In the genomic region with DNA sequence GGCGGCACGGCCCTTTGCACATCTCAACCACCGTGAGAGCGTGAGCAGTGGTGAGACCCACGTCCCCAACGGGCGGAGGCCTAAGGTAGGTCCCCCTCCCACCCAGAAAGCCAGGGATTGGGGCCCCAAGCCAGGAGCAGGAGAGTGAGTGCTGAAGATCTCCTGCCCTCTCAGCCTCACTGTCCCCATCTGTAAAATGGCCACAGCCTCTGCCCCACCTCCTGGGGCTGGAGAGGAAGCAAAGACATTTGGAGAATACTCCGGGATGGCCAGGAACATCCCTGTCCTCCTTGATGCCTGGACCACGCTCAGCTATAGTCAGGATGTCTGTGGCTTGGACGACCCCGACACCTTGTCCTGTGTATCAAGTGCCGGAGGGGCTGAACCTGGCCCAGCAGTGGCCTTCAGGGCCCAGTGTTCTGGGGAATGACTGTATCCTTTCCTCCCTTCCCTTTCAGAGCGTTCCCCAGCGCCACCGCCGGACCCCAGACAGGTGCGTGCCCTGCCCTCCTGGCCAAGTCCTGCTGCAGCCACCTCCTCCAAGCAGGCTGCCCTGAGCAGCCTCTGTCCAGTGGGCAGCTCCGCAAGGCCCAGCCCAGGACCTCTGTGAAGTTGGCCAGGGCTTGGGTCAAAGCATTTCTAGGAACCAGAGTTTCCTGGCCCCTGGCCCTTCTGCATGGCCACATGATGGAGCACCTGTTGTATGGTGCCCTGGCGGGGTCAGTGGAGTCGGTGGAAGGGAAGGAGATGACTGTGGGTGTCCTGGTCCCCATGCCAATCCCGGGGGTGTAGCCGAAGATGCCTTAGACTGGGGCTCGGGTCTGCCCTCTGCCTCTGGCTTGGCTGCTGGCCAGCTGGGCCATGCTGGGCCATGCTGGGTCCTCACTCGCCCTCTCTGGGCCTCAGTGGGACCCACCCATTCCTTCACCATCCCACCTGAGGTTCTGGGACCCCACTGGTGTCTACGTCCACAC, we compare ENCODE assay signal across 19 cellular contexts. TPM values are rescaled to one million over a fixed set of nuclear protein-coding genes. Genes with fewer than 3 reads are reported as not detected.
DNase-seq lines count a peak whose midpoint lies in the region; ATAC-seq and TF ChIP-seq lines count a peak whose summit lies in the region.
"Had no signal": no experiment of that assay in that cellular context is flagged by ENCODE, and none has a peak within 500 bp of the region (broad histone marks: within the 10 kb centered on the region; RNA-seq: fewer than 3 reads in every experiment).

No MANE protein-coding gene starts in this region.

- H3K27ac ChIP-seq in HEK293 (ENCODE audit: extremely low read depth, low read depth, low read length) (no peak overlapping the region), suprapubic skin (no peak overlapping the region)
- H3K27ac ChIP-seq: body of pancreas, prostate gland had no signal

- H3K27me3 ChIP-seq in suprapubic skin: no peaks in the 10 kb centered on the region
- H3K27me3 ChIP-seq: body of pancreas had no signal

- H3K27ac Mint-ChIP-seq in activated naive CD4-positive, alpha-beta T cell treated with anti-CD3 and anti-CD28 coated beads, Interleukin-2, amount 50 U/mL, for 72 hours: peak overlapping the region; percentile 3 to 29
- H3K27ac Mint-ChIP-seq: activated T-helper 2 cell treated with anti-CD3 and anti-CD28 coated beads, Interferon-gamma antibody, Interleukin-2, Interleukin-4, amounts not matched to agents 10 μg/mL and 5 μg/mL and 100 μg/mL, durations not matched to agents 14 hours and 24 hours and 36 hours had no signal

- TF ChIP-seq CTCF in HEK293 (tag by site-specific recombination; IDR thresholded peaks at IDR 0.05) (no peak), suprapubic skin (IDR thresholded peaks at IDR 0.05) (no peak), GM20000 (IDR thresholded peaks at IDR 0.05; ENCODE audit: extremely low read depth, missing control alignments) (no peak)

- peaks cover 0 to 2% of the 10 kb centered on the region in 2 experiments; a peak in 1 of 3 replicates for H3K36me3 ChIP-seq in HEK293 (ENCODE audit: control insufficient read depth in 2 of 2, insufficient read depth in 1 of 2, low read length in 2 of 2)
- H3K36me3 ChIP-seq in suprapubic skin: peaks cover 10% of the 10 kb centered on the region
- H3K36me3 ChIP-seq: prostate gland had no signal

- TF ChIP-seq POLR2A in suprapubic skin (IDR thresholded peaks at IDR 0.05): no peak

- H3K9me3 ChIP-seq in HEK293 (ENCODE audit: control insufficient read depth, insufficient read depth, low read depth, low read length) (no peaks in the 10 kb centered on the region), suprapubic skin (no peaks in the 10 kb centered on the region)
- H3K9me3 ChIP-seq: body of pancreas, prostate gland had no signal

- CTCF ChIA-PET in HEK293 (lab: Yijun Ruan, JAX): no interaction called here

- TF ChIP-seq EP300 in suprapubic skin (IDR thresholded peaks at IDR 0.05): no peak

- H3K4me1 ChIP-seq in HEK293 (ENCODE audit: control insufficient read depth, insufficient read depth, low read length) (no peaks in the 10 kb centered on the region), suprapubic skin (peaks cover 4% of the 10 kb centered on the region)
- H3K4me1 ChIP-seq: body of pancreas, prostate gland had no signal

- POLR2A ChIA-PET in HEK293 (lab: Yijun Ruan, JAX): no interaction called here

- no peak overlapping the region for H3K4me3 ChIP-seq in HEK293 (ENCODE audit: low read depth, low read length)
- H3K4me3 ChIP-seq in suprapubic skin: no peak overlapping the region
- H3K4me3 ChIP-seq: body of pancreas, prostate gland had no signal

- DNase-seq in activated naive CD4-positive, alpha-beta T cell treated with anti-CD3 and anti-CD28 coated beads, Interleukin-2, amount 50 U/mL, for 72 hours (ENCODE audit: low spot score in 2 of 2): peak in 1 of 2 donors; percentile 45
- DNase-seq in activated naive CD4-positive, alpha-beta T cell treated with anti-CD3 and anti-CD28 coated beads, Interleukin-2, amount 50 U/mL, for 16 hours: no peak
- DNase-seq in left lobe of liver (ENCODE audit: low spot score) (peak; percentile 41), suprapubic skin (ENCODE audit: low spot score in 2 of 2) (peak; percentile 58 to 75), NCI-H2171 (lab: John Stamatoyannopoulos, UW) (no peak), GM20000 (ENCODE audit: low spot score) (no peak), NCI-H187 treated with DMSO at 0.1 percent for 48 hours (lab: John Stamatoyannopoulos, UW) (no peak)
- DNase-seq: activated CD4-positive, alpha-beta T cell treated with anti-CD3 and anti-CD28 coated beads, Interleukin-2, amount 50 U/mL, for 1 hour; AML-193; DMS 273 treated with DMSO at 0.1 percent for 48 hours; NCI-H1436 treated with DMSO at 0.1 percent for 48 hours; SIG-M5; stimulated activated CD4-positive, alpha-beta T cell treated with anti-CD3 and anti-CD28 coated beads, Interleukin-15, amount 100 ng/mL, for 24 hours; T-helper 9 cell had no signal

- no peaks in the 10 kb centered on the region for H3K36me3 Mint-ChIP-seq in activated naive CD4-positive, alpha-beta T cell treated with anti-CD3 and anti-CD28 coated beads, Interleukin-2, amount 50 U/mL, for 72 hours

- ATAC-seq in activated naive CD4-positive, alpha-beta T cell treated with anti-CD3 and anti-CD28 coated beads, Interleukin-2, amount 50 U/mL, for 72 hours: no peak
- ATAC-seq in left lobe of liver: no peak
- ATAC-seq: body of pancreas had no signal

- no peaks in the 10 kb centered on the region for H3K9me3 Mint-ChIP-seq in activated naive CD4-positive, alpha-beta T cell treated with anti-CD3 and anti-CD28 coated beads, Interleukin-2, amount 50 U/mL, for 72 hours
- H3K9me3 Mint-ChIP-seq: activated T-helper 2 cell treated with anti-CD3 and anti-CD28 coated beads, Interferon-gamma antibody, Interleukin-2, Interleukin-4, amounts not matched to agents 10 μg/mL and 5 μg/mL and 100 μg/mL, durations not matched to agents 14 hours and 24 hours and 36 hours; dendritic cell treated with granulocyte-macrophage colony-stimulating factor and Interleukin-4, amounts not matched to agents 40 ng/mL and 50 ng/mL, for 4 days had no signal

- WGBS in suprapubic skin: 91% methylated on average over 18 of the region's 25 CpGs

TF ChIP-seq in HEK293, 187 proteins besides CTCF, POLR2A, EP300 and RAD21:
- TF ChIP-seq ZNF501 (tag by site-specific recombination; IDR thresholded peaks at IDR 0.05): no peak
- peak; percentile 34; the same call in 1 of the 2 replicates for TF ChIP-seq SCRT2 (tag by site-specific recombination; IDR thresholded peaks at IDR 0.05)
- no peak for TF ChIP-seq ZNF664 (tag by site-specific recombination; IDR thresholded peaks at IDR 0.05)
- TF ChIP-seq, protein P1, sequence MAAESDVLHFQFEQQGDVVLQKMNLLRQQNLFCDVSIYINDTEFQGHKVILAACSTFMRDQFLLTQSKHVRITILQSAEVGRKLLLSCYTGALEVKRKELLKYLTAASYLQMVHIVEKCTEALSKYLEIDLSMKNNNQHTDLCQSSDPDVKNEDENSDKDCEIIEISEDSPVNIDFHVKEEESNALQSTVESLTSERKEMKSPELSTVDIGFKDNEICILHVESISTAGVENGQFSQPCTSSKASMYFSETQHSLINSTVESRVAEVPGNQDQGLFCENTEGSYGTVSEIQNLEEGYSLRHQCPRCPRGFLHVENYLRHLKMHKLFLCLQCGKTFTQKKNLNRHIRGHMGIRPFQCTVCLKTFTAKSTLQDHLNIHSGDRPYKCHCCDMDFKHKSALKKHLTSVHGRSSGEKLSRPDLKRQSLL (tag by site-specific recombination; IDR thresholded peaks at IDR 0.05): no peak
- no peak for TF ChIP-seq ZNF521 (tag by site-specific recombination; IDR thresholded peaks at IDR 0.05)
- no peak for TF ChIP-seq ZNF10 (tag by site-specific recombination; IDR thresholded peaks at IDR 0.05)
- TF ChIP-seq ZNF37A (tag by site-specific recombination; IDR thresholded peaks at IDR 0.05): no peak
- peak; percentile 14; the same call in 1 of the 2 replicates for TF ChIP-seq ZNF768 (tag by site-specific recombination; IDR thresholded peaks at IDR 0.05)
- TF ChIP-seq ZFP3 (tag by site-specific recombination; IDR thresholded peaks at IDR 0.05; ENCODE audit: low read depth): no peak
- no peak for TF ChIP-seq ZNF404 (tag by site-specific recombination; IDR thresholded peaks at IDR 0.05)
- no peak for TF ChIP-seq ZSCAN16 (tag by site-specific recombination; IDR thresholded peaks at IDR 0.05)
- no peak for TF ChIP-seq ZNF350 (tag by site-specific recombination; IDR thresholded peaks at IDR 0.05)
TF ChIP-seq in HEK293: peak in this region for 2.

RNA-seq across cellular contexts. Expression of gene ADCY7, which starts 38.4 kb away (rescaled TPM):
- total RNA-seq in activated naive CD4-positive, alpha-beta T cell treated with anti-CD3 and anti-CD28 coated beads, Interleukin-2, amount 50 U/mL, for 72 hours: 100 to 1,000 TPM in 1 of 2 donors, 10 to 100 TPM in 1; 78.5 to 104 TPM
- total RNA-seq in left lobe of liver (4.9 TPM), suprapubic skin (10 to 100 TPM; 15.0 to 23.3 (median 16.9) TPM)

Comparison
In these comparisons a context has a peak if more than half of its experiments do, and no peak if none do; other contexts are left out.
1. DNase-seq: peak in left lobe of liver (single experiment) and suprapubic skin (2 of 2); none in activated naive CD4-positive, alpha-beta T cell treated with anti-CD3 and anti-CD28 coated beads, Interleukin-2, amount 50 U/mL, for 16 hours (single experiment), NCI-H2171 (single experiment), GM20000 (single experiment) and NCI-H187 treated with DMSO at 0.1 percent for 48 hours (single experiment).